In genomic region chrX:9794495-9794894, GRCh38 we compare ENCODE assay signal across 21 cellular contexts. TPM values are rescaled to one million over a fixed set of nuclear protein-coding genes. Genes with fewer than 3 reads are reported as not detected.
"Had no signal": no experiment of that assay in that cellular context is flagged by ENCODE, and none has a peak within 500 bp of the region (broad histone marks: within the 10 kb centered on the region; RNA-seq: fewer than 3 reads in every experiment).

No MANE protein-coding gene starts in this region.

- DNase-seq: Kasumi-1, MM.1S, NCI-H1092 treated with DMSO at 0.1 percent for 48 hours, NCI-H1417, NCI-H146, NCI-H1694 treated with DMSO at 0.1 percent for 48 hours, NCI-H1930, NCI-H2081, NCI-H2107, NCI-H2227 treated with DMSO at 0.1 percent for 48 hours, NCI-H524, NCI-H526 treated with DMSO at 0.1 percent for 48 hours, NCI-H748 treated with DMSO at 0.1 percent for 48 hours, Right ventricle myocardium superior, RPMI8226, SK-N-SH had no signal

- H3K27ac ChIP-seq: HL-60, KMS-11 had no signal

- H3K36me3 Mint-ChIP-seq: IgD-negative memory B cell had no signal

- H3K4me2 ChIP-seq: KMS-11, SK-N-SH had no signal

- H3K4me3 Mint-ChIP-seq: IgD-negative memory B cell had no signal

- H3K9me2 ChIP-seq: SK-N-SH had no signal

- H3K4me1 Mint-ChIP-seq: IgD-negative memory B cell had no signal

- H3K4me3 ChIP-seq: K562 had no signal

- H3K9me3 ChIP-seq: SK-N-SH had no signal

RNA-seq across cellular contexts. Expression of gene SHROOM2, which starts 8.3 kb away (rescaled TPM):
- total RNA-seq: K562 had no signal
- polyA plus RNA-seq: IgD-negative memory B cell, K562, SK-N-SH had no signal

RNA-seq across cellular contexts. Expression of gene GPR143, which starts 28.8 kb away (rescaled TPM):
- total RNA-seq: K562, NCI-H460, Right ventricle myocardium superior had no signal
- polyA plus RNA-seq: K562, SK-N-SH had no signal
